1 cellular context compared by ENCODE assay signal in the genomic region with DNA sequence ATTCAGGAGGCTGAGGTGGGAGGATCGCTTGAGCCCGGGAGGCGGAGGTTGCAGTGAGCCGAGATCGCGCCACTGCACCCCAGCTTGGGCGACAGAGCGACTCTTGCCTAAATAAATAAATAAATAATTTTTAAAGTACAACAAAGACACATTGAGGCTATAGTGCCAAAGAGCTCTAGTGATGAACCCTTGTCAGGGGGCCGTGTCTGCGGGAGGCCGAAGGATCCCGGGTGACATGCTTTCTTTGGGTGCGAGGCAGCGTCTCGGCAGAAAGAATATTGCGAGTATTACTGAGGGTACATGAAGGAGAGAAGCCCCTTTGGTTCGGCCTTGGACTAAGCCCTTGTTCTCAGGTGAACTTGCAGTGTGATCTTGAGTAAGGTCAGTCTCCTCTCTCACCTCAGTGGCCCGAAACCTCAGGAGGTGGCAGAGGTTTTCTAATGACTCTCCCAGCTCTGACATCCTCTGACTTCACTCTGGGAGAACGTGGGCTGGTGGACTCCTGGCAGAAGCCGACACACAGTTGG.
TF ChIP-seq lines count a peak whose summit lies in the region.

No MANE protein-coding gene starts in this region.

TF ChIP-seq in GM23338, 12 proteins besides CTCF, POLR2A, EP300 and RAD21 (continued from another document):
- no peak for TF ChIP-seq ZNF462 (CRISPR knock-in tag; IDR thresholded peaks at IDR 0.05)
- TF ChIP-seq EZH2phosphoT487 (IDR thresholded peaks at IDR 0.05; ENCODE audit: unreplicated experiment), result no peak
- TF ChIP-seq, protein P1, sequence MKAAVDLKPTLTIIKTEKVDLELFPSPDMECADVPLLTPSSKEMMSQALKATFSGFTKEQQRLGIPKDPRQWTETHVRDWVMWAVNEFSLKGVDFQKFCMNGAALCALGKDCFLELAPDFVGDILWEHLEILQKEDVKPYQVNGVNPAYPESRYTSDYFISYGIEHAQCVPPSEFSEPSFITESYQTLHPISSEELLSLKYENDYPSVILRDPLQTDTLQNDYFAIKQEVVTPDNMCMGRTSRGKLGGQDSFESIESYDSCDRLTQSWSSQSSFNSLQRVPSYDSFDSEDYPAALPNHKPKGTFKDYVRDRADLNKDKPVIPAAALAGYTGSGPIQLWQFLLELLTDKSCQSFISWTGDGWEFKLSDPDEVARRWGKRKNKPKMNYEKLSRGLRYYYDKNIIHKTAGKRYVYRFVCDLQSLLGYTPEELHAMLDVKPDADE (IDR thresholded peaks at IDR 0.05), result no peak
- TF ChIP-seq JUNB (IDR thresholded peaks at IDR 0.05; ENCODE audit: unreplicated experiment), result no peak
- TF ChIP-seq STAT1 (IDR thresholded peaks at IDR 0.05; ENCODE audit: unreplicated experiment), result no peak
- no peak for TF ChIP-seq CREB1 (CRISPR knock-in tag; IDR thresholded peaks at IDR 0.05; ENCODE audit: low read depth)
- TF ChIP-seq EZH2 (IDR thresholded peaks at IDR 0.05; ENCODE audit: low read depth, unreplicated experiment), result no peak
- TF ChIP-seq POLR2AphosphoS5 (IDR thresholded peaks at IDR 0.05; ENCODE audit: low read depth), result no peak
- no peak for TF ChIP-seq ZNF114 (CRISPR knock-in tag; IDR thresholded peaks at IDR 0.05)
- no peak for TF ChIP-seq NANOG (IDR thresholded peaks at IDR 0.05; ENCODE audit: borderline replicate concordance)
- no peak for TF ChIP-seq ZNF331 (CRISPR knock-in tag; IDR thresholded peaks at IDR 0.05; ENCODE audit: low read depth)
